ENCODE assay signal across 9 cellular contexts in the genomic region with DNA sequence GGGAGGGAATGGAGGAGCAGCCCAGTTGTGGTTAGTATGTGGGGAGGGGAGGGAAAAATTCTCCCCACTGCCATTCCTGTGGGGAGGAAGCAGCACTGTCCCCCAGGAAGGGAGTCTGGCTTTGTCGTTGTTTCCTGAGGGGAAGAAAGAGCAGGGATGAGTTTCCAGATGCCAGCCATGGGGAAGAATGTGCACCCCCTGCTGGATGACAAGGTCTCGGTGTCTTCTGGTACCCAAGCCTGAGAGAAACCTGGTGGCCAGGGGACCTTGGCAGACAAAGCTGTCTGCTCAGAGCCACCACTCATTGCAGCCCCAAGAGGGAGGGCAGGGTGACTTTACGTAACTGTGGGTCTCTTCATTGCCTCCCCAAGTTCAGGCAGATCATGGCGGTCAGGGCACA.
DNase-seq lines count a peak whose midpoint lies in the region; ATAC-seq and TF ChIP-seq lines count a peak whose summit lies in the region.
"Had no signal": no experiment of that assay in that cellular context is flagged by ENCODE, and none has a peak within 500 bp of the region (broad histone marks: within the 10 kb centered on the region; RNA-seq: fewer than 3 reads in every experiment).

No MANE protein-coding gene starts in this region.

- no peaks in the 10 kb centered on the region for H3K27me3 Mint-ChIP-seq in T-helper 2 cell treated with Interferon-gamma antibody and Interleukin-4, amounts not matched to agents 5 μg/mL and 100 μg/mL, for 36 hours (ENCODE audit: low read depth)

- no peaks in the 10 kb centered on the region for H3K4me1 Mint-ChIP-seq in T-helper 2 cell treated with Interferon-gamma antibody and Interleukin-4, amounts not matched to agents 5 μg/mL and 100 μg/mL, for 36 hours (ENCODE audit: low read depth)

- ATAC-seq in left ventricle myocardium superior, result peak; percentile 43
- ATAC-seq in GM18502 (IDR thresholded peaks at IDR 0.05; ENCODE audit: poor library complexity, unreplicated experiment), result no peak
- no peak for ATAC-seq in HG03095 (IDR thresholded peaks at IDR 0.05; ENCODE audit: unreplicated experiment)

- TF ChIP-seq CTCF in GM12874 (IDR thresholded peaks at IDR 0.05; ENCODE audit: insufficient read depth, low read depth, low read length) (peak; percentile 32; the same call in 1 of the 2 replicates), stomach (IDR thresholded peaks at IDR 0.05) (no peak)

- no peaks in the 10 kb centered on the region for H3K9me3 Mint-ChIP-seq in T-helper 2 cell treated with Interferon-gamma antibody and Interleukin-4, amounts not matched to agents 5 μg/mL and 100 μg/mL, for 36 hours

- peaks cover 0 to 3% (median 0%) of the 10 kb centered on the region in 3 donors for H3K27me3 ChIP-seq in stomach

- peaks cover 0 to 7% (median 6%) of the 10 kb centered on the region in 4 donors for H3K9me3 ChIP-seq in stomach

- H3K27ac Mint-ChIP-seq in T-helper 2 cell treated with Interferon-gamma antibody and Interleukin-4, amounts not matched to agents 5 μg/mL and 100 μg/mL, for 36 hours, result no peak overlapping the region

- WGBS in stomach, 5 donors, result 58 to 71% (median 66%) methylated on average over 4 of the region's 4 CpGs

- intact Hi-C loops in left ventricle myocardium superior (cut with micrococcal nuclease), result no loop called here
- intact Hi-C loops in stomach (cut with DNase I; ENCODE audit: low total_unique reads), result no loop called here

- H3K4me3 ChIP-seq in stomach, result no peak overlapping the region

- no peak for TF ChIP-seq EP300 in stomach (IDR thresholded peaks at IDR 0.05)

- TF ChIP-seq POLR2A in stomach (IDR thresholded peaks at IDR 0.05), result no peak

- H3K27ac ChIP-seq in stomach, result no peak overlapping the region

- peak; percentile 58 for DNase-seq in AG08395 (ENCODE audit: low spot score)
- peak; percentile 46 for DNase-seq in SW480 (ENCODE audit: low spot score)
- no peak for DNase-seq in left ventricle myocardium superior
- DNase-seq in stomach, result no peak
- no peak for DNase-seq in T-helper 2 cell treated with Interferon-gamma antibody and Interleukin-4, amounts not matched to agents 5 μg/mL and 100 μg/mL, for 36 hours (ENCODE audit: low spot score)
- DNase-seq: hippocampal formation had no signal

- no peak overlapping the region for H3K4me3 Mint-ChIP-seq in T-helper 2 cell treated with Interferon-gamma antibody and Interleukin-4, amounts not matched to agents 5 μg/mL and 100 μg/mL, for 36 hours

- H3K36me3 Mint-ChIP-seq in T-helper 2 cell treated with Interferon-gamma antibody and Interleukin-4, amounts not matched to agents 5 μg/mL and 100 μg/mL, for 36 hours (ENCODE audit: low read depth), result no peaks in the 10 kb centered on the region

- H3K36me3 ChIP-seq in stomach, result no peaks in the 10 kb centered on the region

- H3K4me1 ChIP-seq in stomach, result no peaks in the 10 kb centered on the region

Comparison
In these comparisons a context has a peak if more than half of its experiments do, and no peak if none do; other contexts are left out.
1. DNase-seq: peak in AG08395 (single experiment) and SW480 (single experiment); none in left ventricle myocardium superior (single experiment), stomach (single experiment) and T-helper 2 cell treated with Interferon-gamma antibody and Interleukin-4, amounts not matched to agents 5 μg/mL and 100 μg/mL, for 36 hours (single experiment).